17 cellular contexts compared by ENCODE assay signal in genomic region chr16:85994492-85995433, GRCh38.
DNase-seq lines count a peak whose midpoint lies in the region; ATAC-seq and TF ChIP-seq lines count a peak whose summit lies in the region.
"Had no signal": no experiment of that assay in that cellular context is flagged by ENCODE, and none has a peak within 500 bp of the region (broad histone marks: within the 10 kb centered on the region; RNA-seq: fewer than 3 reads in every experiment).

No MANE protein-coding gene starts in this region.

- H3K27ac Mint-ChIP-seq in endodermal cell, result no peak overlapping the region
- H3K27ac Mint-ChIP-seq: T-cell had no signal

- no peaks in the 10 kb centered on the region for H3K9me3 ChIP-seq in endodermal cell (ENCODE audit: control insufficient read depth, low read length)
- H3K9me3 ChIP-seq in tibial artery, result no peaks in the 10 kb centered on the region
- H3K9me3 ChIP-seq: lower lobe of right lung, testis had no signal

- DNase-seq in EH (ENCODE audit: low read depth), result peak; percentile 20
- DNase-seq in endodermal cell, result peak; percentile 23
- peak; percentile 49 for DNase-seq in retina
- no peak for DNase-seq in tibial artery
- no peak for DNase-seq in NAMALWA (ENCODE audit: low spot score)
- DNase-seq in middle frontal gyrus (ENCODE audit: extremely low spot score, low spot score), result no peak
- DNase-seq: activated naive CD4-positive, alpha-beta T cell; lower lobe of right lung; NCI-H1092; testis; WERI-Rb-1 had no signal

- intact Hi-C loops in tibial artery (cut with DNase I; ENCODE audit: low total_unique reads), result no loop called here

- H3K27me3 ChIP-seq in endodermal cell (ENCODE audit: control insufficient read depth, insufficient read depth, low read length, poor library complexity, severe bottlenecking) (no peaks in the 10 kb centered on the region), tibial artery (peaks cover 0 to 65% of the 10 kb centered on the region in 2 donors)
- H3K27me3 ChIP-seq: testis had no signal

- no peak for TF ChIP-seq CTCF in endodermal cell (conservative IDR thresholded peaks at IDR 0.05)
- no peak for TF ChIP-seq CTCF in tibial artery (IDR thresholded peaks at IDR 0.05)

- no peak overlapping the region for H3K27ac ChIP-seq in endodermal cell (ENCODE audit: low read depth, low read length)
- no peak overlapping the region for H3K27ac ChIP-seq in tibial artery
- H3K27ac ChIP-seq: epithelial cell of prostate, HL-60, lower lobe of right lung, testis, WERI-Rb-1 had no signal

- H3K9me3 Mint-ChIP-seq in endodermal cell, result no peaks in the 10 kb centered on the region
- H3K9me3 Mint-ChIP-seq: T-cell had no signal

- no peak overlapping the region for H3K4me3 Mint-ChIP-seq in endodermal cell

- H3K4me3 ChIP-seq in endodermal cell (ENCODE audit: low read length), result no peak overlapping the region
- no peak overlapping the region for H3K4me3 ChIP-seq in tibial artery
- H3K4me3 ChIP-seq: K562, testis had no signal

- no peaks in the 10 kb centered on the region for H3K36me3 Mint-ChIP-seq in endodermal cell (ENCODE audit: low read depth)
- H3K36me3 Mint-ChIP-seq: brain, T-cell had no signal

- peaks cover 1% of the 10 kb centered on the region for H3K27me3 Mint-ChIP-seq in endodermal cell (ENCODE audit: insufficient read depth)
- H3K27me3 Mint-ChIP-seq: T-cell had no signal

- H3K4me1 Mint-ChIP-seq in endodermal cell, result peaks cover 5% of the 10 kb centered on the region
- H3K4me1 Mint-ChIP-seq: brain had no signal

- H3K4me1 ChIP-seq in endodermal cell (ENCODE audit: control insufficient read depth, insufficient read depth, low read length) (no peaks in the 10 kb centered on the region), tibial artery (peaks cover 0 to 2% (median 0%) of the 10 kb centered on the region in 4 donors)

- peak; percentile 39 for ATAC-seq in GM18868 (IDR thresholded peaks at IDR 0.05; ENCODE audit: unreplicated experiment)
- ATAC-seq: K562, lower lobe of right lung, T-cell had no signal

- no peak overlapping the region for H3K9ac ChIP-seq in endodermal cell (ENCODE audit: extremely low read depth, low read length, poor library complexity, severe bottlenecking)

- no peaks in the 10 kb centered on the region for H3K36me3 ChIP-seq in endodermal cell (ENCODE audit: control insufficient read depth, insufficient read depth, low read length)
- no peaks in the 10 kb centered on the region for H3K36me3 ChIP-seq in tibial artery
- H3K36me3 ChIP-seq: lower lobe of right lung, WERI-Rb-1 had no signal

- 92 to 93% methylated on average over 15 to 19 of the region's 20 CpGs for WGBS in endodermal cell (ENCODE audit: insufficient coverage in 1 of 2, insufficient read length in 1 of 2), 2 experiments

Comparison
In these comparisons a context has a peak if more than half of its experiments do, and no peak if none do; other contexts are left out.
1. DNase-seq: peak in EH (single experiment), endodermal cell (single experiment) and retina (single experiment); none in tibial artery (0 of 2), NAMALWA (single experiment) and middle frontal gyrus (single experiment).